Comparison of ENCODE assay signal across 22 cellular contexts in genomic region chr15:100672959-100673358, GRCh38.
"Had no signal": no experiment of that assay in that cellular context is flagged by ENCODE, and none has a peak within 500 bp of the region (broad histone marks: within the 10 kb centered on the region; RNA-seq: fewer than 3 reads in every experiment).

No MANE protein-coding gene starts in this region.

- H3K27ac ChIP-seq: ascending aorta, cardiac muscle cell, colonic mucosa, epithelial cell of prostate, gastroesophageal sphincter, hepatocyte, left ventricle myocardium inferior had no signal

- H3K4me3 ChIP-seq: ascending aorta, cardiac muscle cell, colonic mucosa, esophagus squamous epithelium, gastroesophageal sphincter, hepatocyte, left ventricle myocardium inferior, lung, tibial nerve had no signal

- ATAC-seq: activated CD4-positive, alpha-beta T cell treated with anti-CD3 and anti-CD28 coated beads for 36 hours; activated CD8-positive, alpha-beta memory T cell treated with anti-CD3 and anti-CD28 coated beads, Interleukin-2, amount 10 ng/mL, durations not matched to agents 7 days and 5 days; activated CD8-positive, alpha-beta T cell treated with anti-CD3 and anti-CD28 coated beads, Interleukin-2, amount 10 ng/mL, durations not matched to agents 7 days and 5 days; activated T-cell treated with anti-CD3 and anti-CD28 coated beads, Interleukin-2, amount 50 U/mL, for 72 hours; gastroesophageal sphincter; right cardiac atrium had no signal

- H3K4me2 ChIP-seq: hepatocyte had no signal

- DNase-seq: activated CD4-positive, alpha-beta T cell treated with anti-CD3 and anti-CD28 coated beads for 36 hours; activated CD4-positive, CD25-positive, alpha-beta regulatory T cell; activated CD8-positive, alpha-beta memory T cell treated with anti-CD3 and anti-CD28 coated beads, Interleukin-2, amount 10 ng/mL, durations not matched to agents 7 days and 5 days; activated CD8-positive, alpha-beta T cell treated with anti-CD3 and anti-CD28 coated beads, Interleukin-2, amount 10 ng/mL, durations not matched to agents 7 days and 5 days; activated naive CD4-positive, alpha-beta T cell; activated naive CD8-positive, alpha-beta T cell treated with anti-CD3 and anti-CD28 coated beads for 36 hours; activated T-cell treated with anti-CD3 and anti-CD28 coated beads, Interleukin-2, amount 50 U/mL, for 72 hours; cerebellar nuclear complex; colonic mucosa; effector CD8-positive, alpha-beta T cell; esophagus squamous epithelium; islet precursor cell; left ventricle myocardium inferior; right cardiac atrium; stimulated activated naive CD4-positive, alpha-beta T cell had no signal

- H3K27me3 ChIP-seq: ascending aorta, cardiac muscle cell, colonic mucosa, esophagus squamous epithelium, gastroesophageal sphincter, hepatocyte, tibial nerve had no signal

- H3K9me3 ChIP-seq: ascending aorta, colonic mucosa, esophagus squamous epithelium had no signal

- H2AFZ ChIP-seq: hepatocyte had no signal

- H3K36me3 ChIP-seq: ascending aorta, cardiac muscle cell, colonic mucosa, esophagus squamous epithelium, gastroesophageal sphincter, left ventricle myocardium inferior, tibial nerve had no signal

- H3K4me1 ChIP-seq: ascending aorta, colonic mucosa, esophagus squamous epithelium, gastroesophageal sphincter had no signal

- H3K79me2 ChIP-seq: hepatocyte had no signal
